Comparison of ENCODE assay signal across 28 cellular contexts in genomic region chr5:99815-100214, GRCh38. TPM values are rescaled to one million over a fixed set of nuclear protein-coding genes. Genes with fewer than 3 reads are reported as not detected.
DNase-seq lines count a peak whose midpoint lies in the region; ATAC-seq, FAIRE-seq and TF ChIP-seq lines count a peak whose summit lies in the region.
"Had no signal": no experiment of that assay in that cellular context is flagged by ENCODE, and none has a peak within 500 bp of the region (broad histone marks: within the 10 kb centered on the region; RNA-seq: fewer than 3 reads in every experiment).

No MANE protein-coding gene starts in this region.

- H3K4me2 ChIP-seq in A549, result no peak overlapping the region

- no peaks in the 10 kb centered on the region for H3K9me3 ChIP-seq in A549
- H3K9me3 ChIP-seq: gastroesophageal sphincter, suprapubic skin had no signal

- CTCF ChIA-PET in A549 (lab: Yijun Ruan, JAX), result no interaction called here

- POLR2A ChIA-PET in A549 (lab: Yijun Ruan, JAX), result no interaction called here

- H3K4me1 ChIP-seq in A549, result no peaks in the 10 kb centered on the region
- H3K4me1 ChIP-seq: gastroesophageal sphincter, suprapubic skin had no signal

- no peak for TF ChIP-seq RAD21 in A549 (conservative IDR thresholded peaks at IDR 0.05 in 1 of 2, IDR thresholded peaks at IDR 0.05 in 1 of 2)
- no peak for TF ChIP-seq RAD21 in Ishikawa (IDR thresholded peaks at IDR 0.05; ENCODE audit: low read depth)

- no peak overlapping the region for H3K4me3 ChIP-seq in A549
- H3K4me3 ChIP-seq: gastroesophageal sphincter, suprapubic skin had no signal

- no peak for TF ChIP-seq CTCF in A549 (IDR thresholded peaks at IDR 0.05)

- ATAC-seq in A549 (no peak), GM21529 (IDR thresholded peaks at IDR 0.05; ENCODE audit: unreplicated experiment) (no peak), GM21786 (IDR thresholded peaks at IDR 0.05; ENCODE audit: unreplicated experiment) (no peak)
- ATAC-seq: gastroesophageal sphincter; left lobe of liver; naive thymus-derived CD8-positive, alpha-beta T cell; SK-N-SH treated with all-trans-retinoic acid at 6 μM for 48 hours; stimulated activated naive B cell treated with anti-CD40 and anti-IgM and Interleukin-4, amounts not matched to agents 10 μg/mL and 1 μg/mL and 100 μg/mL, for 72 hours had no signal

- H3K27ac ChIP-seq in A549, result no peak overlapping the region
- H3K27ac ChIP-seq: gastroesophageal sphincter, suprapubic skin had no signal

- no peak for TF ChIP-seq EP300 in A549 (IDR thresholded peaks at IDR 0.05)
- TF ChIP-seq EP300 in Ishikawa (IDR thresholded peaks at IDR 0.05; ENCODE audit: borderline replicate concordance), result no peak

- no peak for TF ChIP-seq POLR2A in A549 (IDR thresholded peaks at IDR 0.05; ENCODE audit: low read length)

- WGBS in A549 (ENCODE audit: missing lambda C conversion rate), result 65% methylated on average over 3 of the region's 3 CpGs

- DNase-seq in A549 (ENCODE audit: low read depth in 1 of 2, low spot score in 1 of 2) (no peak), NCI-H2107 treated with DMSO at 0.1 percent for 48 hours (lab: John Stamatoyannopoulos, UW; ENCODE audit: unreplicated experiment) (peak; percentile 92), foreskin melanocyte (peak; percentile 15), NCI-H226 (no peak)
- DNase-seq: activated CD4-positive, alpha-beta T cell treated with anti-CD3 and anti-CD28 coated beads, Interleukin-2, amount 10 ng/mL, durations not matched to agents 24 days and 14 days; activated naive CD4-positive, alpha-beta T cell treated with anti-CD3 and anti-CD28 coated beads, Interleukin-2, amount 10 ng/mL, durations not matched to agents 7 days and 5 days; amygdala; caudate nucleus; dermis blood vessel endothelial cell; EL; HFFc6; hypothalamus; KG1; naive thymus-derived CD8-positive, alpha-beta T cell; NCI-H2171 treated with DMSO at 0.1 percent for 48 hours; NCI-H82; OCI-M1; retina; stimulated activated CD4-positive, alpha-beta T cell treated with anti-CD3 and anti-CD28 coated beads, Interleukin-4, amount 100 ng/mL, for 24 hours; stimulated activated naive B cell treated with anti-CD40 and anti-IgM and Interleukin-4, amounts not matched to agents 10 μg/mL and 1 μg/mL and 100 μg/mL, for 72 hours had no signal

- no peak for FAIRE-seq in A549 (lab: Jason Lieb, UNC)
- FAIRE-seq: endometrium had no signal

TF ChIP-seq in A549, 52 proteins besides CTCF, POLR2A, EP300 and RAD21:
- TF ChIP-seq JUN (IDR thresholded peaks at IDR 0.05) (no peak), CEBPB (IDR thresholded peaks at IDR 0.05) (no peak), HOXA7 (CRISPR knock-in tag; IDR thresholded peaks at IDR 0.05) (no peak), CBX8 (IDR thresholded peaks at IDR 0.05) (0 out of 2 replicates have a peak, but pooled peaks have one; percentile 13)

TF ChIP-seq in Ishikawa, 13 proteins besides CTCF, POLR2A, EP300 and RAD21:
- TF ChIP-seq TCF12 (IDR thresholded peaks at IDR 0.05; ENCODE audit: low read depth), result no peak
- TF ChIP-seq USF1 (IDR thresholded peaks at IDR 0.05), result 0 out of 2 replicates have a peak, but pooled peaks have one; percentile 43
- TF ChIP-seq TEAD4 (IDR thresholded peaks at IDR 0.05), result peak; percentile 67

RNA-seq across cellular contexts. Expression of gene PLEKHG4B, which starts 7.8 kb away (rescaled TPM):
- polyA plus RNA-seq in A549 (2011; rRNA removed) (0.59 and 0.78 TPM in 2 replicates), A549 (2017; fragmentation: RNase III; extraction: RNeasy Plus Mini Kit Qiagen cat#74134 plus additional on column Dnase treatment) (0.57 to 0.67 TPM (median 0.66 TPM) in 3 replicates)
- 0.42 and 0.71 TPM in 2 replicates for polyA plus RNA-seq in A549 (2012; cell fraction: cytosol; rRNA removed)
- 1.9 and 2.7 TPM in 2 replicates for polyA plus RNA-seq in A549 (2012; cell fraction: nucleus; rRNA removed)
- 0.12 and 0.73 TPM in 2 replicates for polyA minus RNA-seq in A549 (2011; rRNA and poly(A)+ RNA removed)
- polyA plus RNA-seq: naive thymus-derived CD8-positive, alpha-beta T cell had no signal

Comparison
In these comparisons a context has a peak if more than half of its experiments do, and no peak if none do; other contexts are left out.
1. DNase-seq: peak in NCI-H2107 treated with DMSO at 0.1 percent for 48 hours (single experiment) and foreskin melanocyte (single experiment); none in A549 (0 of 2) and NCI-H226 (single experiment).